ENCODE assay signal across 1 cellular context in genomic region chr1:11272544-11272841, GRCh38.
TF ChIP-seq lines count a peak whose summit lies in the region.

No MANE protein-coding gene starts in this region.

TF ChIP-seq in IMR-90, 13 proteins besides CTCF, POLR2A, EP300 and RAD21 (continued from another document):
- TF ChIP-seq USF2 (IDR thresholded peaks at IDR 0.05; ENCODE audit: low read depth, low read length), result no peak
- TF ChIP-seq MAZ (IDR thresholded peaks at IDR 0.05; ENCODE audit: borderline replicate concordance, low read depth, low read length), result no peak
- TF ChIP-seq BHLHE40 (IDR thresholded peaks at IDR 0.05; ENCODE audit: low read depth, low read length), result no peak
- TF ChIP-seq NFE2L2 (IDR thresholded peaks at IDR 0.05; ENCODE audit: low read depth, low read length), result no peak
- no peak for TF ChIP-seq MAFK (IDR thresholded peaks at IDR 0.05; ENCODE audit: low read depth, low read length)
- TF ChIP-seq CEBPB (IDR thresholded peaks at IDR 0.05; ENCODE audit: low read depth, low read length), result no peak
- no peak for TF ChIP-seq ELK1 (IDR thresholded peaks at IDR 0.05; ENCODE audit: borderline replicate concordance, low read depth, low read length)
- TF ChIP-seq CHD1 (IDR thresholded peaks at IDR 0.05; ENCODE audit: low read depth, low read length), result no peak
